ENCODE assay signal across 11 cellular contexts in genomic region chr12:34395056-34396005, GRCh38.
DNase-seq lines count a peak whose midpoint lies in the region; ATAC-seq and TF ChIP-seq lines count a peak whose summit lies in the region.
"Had no signal": no experiment of that assay in that cellular context is flagged by ENCODE, and none has a peak within 500 bp of the region (broad histone marks: within the 10 kb centered on the region; RNA-seq: fewer than 3 reads in every experiment).

No MANE protein-coding gene starts in this region.

- intact Hi-C loops in left cardiac atrium (cut with DNase I) (no loop called here), sigmoid colon (cut with DNase I) (no loop called here)

- H3K4me1 ChIP-seq in sigmoid colon: no peaks in the 10 kb centered on the region

- 69 to 70% methylated on average over 28 of the region's 28 CpGs for WGBS in sigmoid colon, 2 donors

- TF ChIP-seq CTCF in sigmoid colon (IDR thresholded peaks at IDR 0.05): no peak

- in situ Hi-C loops in ACHN (cut with HindIII; ENCODE audit: low pct_ligation_motif_present, low pct_unique_long_range_greater_than_20kb, low sequenced_read_pairs): no loop called here

- H3K4me3 ChIP-seq in H7 (ENCODE audit: insufficient read depth, low read depth, low read length): no peak overlapping the region
- H3K4me3 ChIP-seq in sigmoid colon: no peak overlapping the region
- H3K4me3 ChIP-seq: hepatocyte had no signal

- ATAC-seq in left cardiac atrium: no peak
- no peak for ATAC-seq in HG02610 (IDR thresholded peaks at IDR 0.05; ENCODE audit: unreplicated experiment)
- ATAC-seq: activated CD8-positive, alpha-beta T cell treated with anti-CD3 and anti-CD28 coated beads for 36 hours had no signal

- H3K36me3 ChIP-seq in H7 (replicated peaks; ENCODE audit: control insufficient read depth, insufficient read depth, low read length) (no peaks in the 10 kb centered on the region), sigmoid colon (no peaks in the 10 kb centered on the region)

- TF ChIP-seq EP300 in sigmoid colon (IDR thresholded peaks at IDR 0.05): no peak

- DNase-seq in H7: peak; percentile 22
- DNase-seq in activated CD8-positive, alpha-beta memory T cell treated with anti-CD3 and anti-CD28 coated beads, Interleukin-2, amount 50 U/mL, for 48 hours: peak; percentile 4
- peak; percentile 3 for DNase-seq in left cardiac atrium
- peak; percentile 46 for DNase-seq in sigmoid colon
- DNase-seq in ACHN: no peak
- no peak for DNase-seq in NCI-H526 treated with DMSO at 0.1 percent for 48 hours (lab: John Stamatoyannopoulos, UW)
- DNase-seq: activated CD8-positive, alpha-beta T cell treated with anti-CD3 and anti-CD28 coated beads for 36 hours; COR-L47; mesenchymal stem cell had no signal

- no peak for TF ChIP-seq POLR2A in sigmoid colon (IDR thresholded peaks at IDR 0.05)

- H3K27ac ChIP-seq in sigmoid colon: no peak overlapping the region
- H3K27ac ChIP-seq: hepatocyte had no signal

- H3K27me3 ChIP-seq in H7 (ENCODE audit: control insufficient read depth, insufficient read depth, low read length) (no peaks in the 10 kb centered on the region), sigmoid colon (peaks cover 0 to 11% (median 0%) of the 10 kb centered on the region in 3 donors)
- H3K27me3 ChIP-seq: hepatocyte had no signal

- peaks cover 0 to 29% (median 4%) of the 10 kb centered on the region in 4 donors for H3K9me3 ChIP-seq in sigmoid colon

Comparison
In these comparisons a context has a peak if more than half of its experiments do, and no peak if none do; other contexts are left out.
1. DNase-seq: peak in H7 (single experiment), activated CD8-positive, alpha-beta memory T cell treated with anti-CD3 and anti-CD28 coated beads, Interleukin-2, amount 50 U/mL, for 48 hours (single experiment), left cardiac atrium (single experiment) and sigmoid colon (single experiment); none in ACHN (single experiment) and NCI-H526 treated with DMSO at 0.1 percent for 48 hours (single experiment).